Comparison of ENCODE assay signal across 28 cellular contexts in the genomic region with DNA sequence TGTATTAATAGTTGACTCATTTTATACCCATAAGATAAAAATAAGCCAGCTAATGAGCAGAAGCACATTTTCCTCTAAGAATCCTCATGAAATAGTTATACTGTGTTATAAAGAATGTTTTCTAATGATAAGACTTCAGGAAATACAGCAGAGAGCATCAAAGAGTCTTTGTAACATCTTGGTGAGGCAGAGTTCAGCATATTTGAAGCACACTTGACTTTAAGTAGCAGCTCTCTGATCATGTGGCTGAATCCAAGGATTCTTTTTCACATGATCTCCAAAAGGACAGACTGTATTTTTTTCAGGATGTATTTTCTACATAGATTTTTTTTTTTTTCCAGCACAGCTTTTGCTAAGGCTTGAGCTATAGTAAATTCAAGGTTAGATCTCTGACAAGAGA.
"Had no signal": no experiment of that assay in that cellular context is flagged by ENCODE, and none has a peak within 500 bp of the region (broad histone marks: within the 10 kb centered on the region; RNA-seq: fewer than 3 reads in every experiment).

No MANE protein-coding gene starts in this region.

- H3K27me3 Mint-ChIP-seq: activated CD8-positive, alpha-beta T cell treated with anti-CD3 and anti-CD28 coated beads for 36 hours; activated naive CD8-positive, alpha-beta T cell; activated T-helper 17 cell treated with anti-CD3 and anti-CD28 coated beads, Interleukin-2, amount 50 U/mL, for 72 hours; effector memory CD8-positive, alpha-beta T cell; T-helper 17 cell had no signal

- H3K4me1 Mint-ChIP-seq: activated T-helper 17 cell treated with anti-CD3 and anti-CD28 coated beads, Interleukin-2, amount 50 U/mL, for 72 hours; T-helper 17 cell had no signal

- H3K36me3 Mint-ChIP-seq: activated naive CD8-positive, alpha-beta T cell had no signal

- H3K4me3 ChIP-seq: gastrocnemius medialis, heart left ventricle had no signal

- DNase-seq: activated CD4-positive, alpha-beta T cell treated with anti-CD3 and anti-CD28 coated beads for 48 hours; activated CD4-positive, alpha-beta T cell treated with anti-CD3 and anti-CD28 coated beads, Interleukin-2, amount 50 U/mL, for 1 hour; activated CD4-positive, alpha-beta T cell treated with anti-CD3 and anti-CD28 coated beads, Interleukin-2, amount 50 U/mL, for 48 hours; activated CD8-positive, alpha-beta memory T cell treated with anti-CD3 and anti-CD28 coated beads for 24 hours; activated CD8-positive, alpha-beta T cell treated with anti-CD3 and anti-CD28 coated beads for 36 hours; activated effector memory CD4-positive, alpha-beta T cell treated with Interleukin-2 at 50 U/mL for 16 hours; activated gamma-delta T cell treated with Interleukin-2 at 50 U/mL for 16 hours; activated naive CD4-positive, alpha-beta T cell treated with anti-CD3 and anti-CD28 coated beads, Interleukin-2, amount 50 U/mL, for 16 hours; activated naive CD4-positive, alpha-beta T cell treated with Interleukin-2 at 50 U/mL for 16 hours; activated T-cell treated with anti-CD3 and anti-CD28 coated beads, Interleukin-2, amount 50 U/mL, for 4 hours; amniotic stem cell; anterior cingulate cortex; brain microvascular endothelial cell; caudate nucleus; cortex of kidney; dermis blood vessel endothelial cell; effector CD4-positive, alpha-beta T cell; effector memory CD8-positive, alpha-beta T cell; foreskin fibroblast; gastrocnemius medialis; glutamatergic neuron; heart left ventricle; hypothalamus; T-helper 17 cell had no signal

- H3K27ac ChIP-seq: brain microvascular endothelial cell, gastrocnemius medialis, heart left ventricle, VCaP had no signal

- H3K9me3 Mint-ChIP-seq: activated T-helper 17 cell treated with anti-CD3 and anti-CD28 coated beads, Interleukin-2, amount 50 U/mL, for 72 hours had no signal

- H3K27ac Mint-ChIP-seq: activated CD8-positive, alpha-beta T cell treated with anti-CD3 and anti-CD28 coated beads for 36 hours; activated naive CD8-positive, alpha-beta T cell; activated T-helper 17 cell treated with anti-CD3 and anti-CD28 coated beads, Interleukin-2, amount 50 U/mL, for 72 hours; effector memory CD8-positive, alpha-beta T cell; T-helper 17 cell; WTC11 had no signal

- H3K4me1 ChIP-seq: gastrocnemius medialis, heart left ventricle had no signal

- H3K9me3 ChIP-seq: gastrocnemius medialis had no signal

- H3K27me3 ChIP-seq: brain microvascular endothelial cell, gastrocnemius medialis, heart left ventricle had no signal

- H3K4me3 Mint-ChIP-seq: activated CD8-positive, alpha-beta T cell treated with anti-CD3 and anti-CD28 coated beads for 36 hours; activated naive CD8-positive, alpha-beta T cell; activated T-cell treated with anti-CD3 and anti-CD28 coated beads, Interleukin-2, amount 50 U/mL, for 4 hours; activated T-helper 17 cell treated with anti-CD3 and anti-CD28 coated beads, Interleukin-2, amount 50 U/mL, for 72 hours; effector memory CD8-positive, alpha-beta T cell; T-helper 17 cell; WTC11 had no signal

- H3K36me3 ChIP-seq: brain microvascular endothelial cell, gastrocnemius medialis, heart left ventricle had no signal
